In the genomic region with DNA sequence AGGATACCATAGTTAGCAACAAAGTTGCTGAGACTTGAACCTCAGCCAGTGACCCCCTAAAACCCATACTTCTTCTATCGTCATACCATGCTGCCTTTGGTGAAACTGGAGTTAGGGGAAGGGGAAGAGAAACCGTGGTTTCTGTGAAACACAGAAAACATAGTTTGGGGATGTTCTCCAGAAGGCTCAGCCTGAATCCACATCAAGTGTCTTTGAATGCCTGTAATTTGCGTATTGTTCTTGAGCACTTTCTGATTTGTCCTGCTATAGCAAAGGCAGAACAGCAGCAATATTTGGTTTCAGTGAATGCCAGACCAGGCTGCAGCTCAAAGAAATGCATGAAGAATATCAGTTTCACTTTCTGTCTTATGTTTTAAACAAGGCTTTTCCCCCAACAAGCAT, we compare ENCODE assay signal across 12 cellular contexts.
DNase-seq lines count a peak whose midpoint lies in the region; ATAC-seq, FAIRE-seq and TF ChIP-seq lines count a peak whose summit lies in the region.
"Had no signal": no experiment of that assay in that cellular context is flagged by ENCODE, and none has a peak within 500 bp of the region (broad histone marks: within the 10 kb centered on the region; RNA-seq: fewer than 3 reads in every experiment).

No MANE protein-coding gene starts in this region.

- no peaks in the 10 kb centered on the region for H3K9me3 ChIP-seq in small intestine (ENCODE audit: control insufficient read depth, low read depth)
- H3K9me3 ChIP-seq: Peyer's patch, right atrium auricular region had no signal

- intact Hi-C loops in left ventricle myocardium superior (cut with micrococcal nuclease): no loop called here

- no peaks in the 10 kb centered on the region for H3K4me1 ChIP-seq in small intestine (ENCODE audit: control insufficient read depth in 2 of 2, insufficient read depth in 1 of 2, low read depth in 1 of 2, low read length in 1 of 2)
- H3K4me1 ChIP-seq: Peyer's patch, right atrium auricular region had no signal

- no peaks in the 10 kb centered on the region for H3K36me3 ChIP-seq in small intestine (ENCODE audit: control insufficient read depth in 2 of 2, insufficient read depth in 2 of 2, low read length in 2 of 2)
- H3K36me3 ChIP-seq: Peyer's patch, right atrium auricular region had no signal

- ATAC-seq in GM18502 (IDR thresholded peaks at IDR 0.05; ENCODE audit: poor library complexity, unreplicated experiment): peak; percentile 87
- peak; percentile 87 for ATAC-seq in GM21360 (IDR thresholded peaks at IDR 0.05; ENCODE audit: unreplicated experiment)
- peak; percentile 53 for ATAC-seq in HG03060 (IDR thresholded peaks at IDR 0.05; ENCODE audit: low read depth, unreplicated experiment)
- ATAC-seq in left ventricle myocardium superior: no peak

- no peaks in the 10 kb centered on the region for H3K27me3 ChIP-seq in small intestine (ENCODE audit: control insufficient read depth in 2 of 2, insufficient read depth in 2 of 2, low read length in 2 of 2)
- H3K27me3 ChIP-seq: Peyer's patch, right atrium auricular region had no signal

- peak; percentile 37 for DNase-seq in OCI-M1 (lab: John Stamatoyannopoulos, UW)
- no peak for DNase-seq in GM10266 (ENCODE audit: extremely low spot score)
- DNase-seq in cerebellum (ENCODE audit: low spot score): no peak
- DNase-seq in small intestine: no peak
- no peak for DNase-seq in left ventricle myocardium superior
- DNase-seq: NCI-H1105 treated with DMSO at 0.1 percent for 48 hours, Peyer's patch had no signal

- TF ChIP-seq CTCF in GM10266 (IDR thresholded peaks at IDR 0.05; ENCODE audit: control insufficient read depth, insufficient read depth, low read depth, missing control alignments): no peak

- 69 to 74% (median 72%) methylated on average over 3 of the region's 3 CpGs for WGBS in small intestine, 3 donors

- H3K4me3 ChIP-seq in small intestine (ENCODE audit: low read depth in 1 of 2, low read length in 2 of 2): no peak overlapping the region
- H3K4me3 ChIP-seq: Peyer's patch, right atrium auricular region had no signal

- no peak overlapping the region for H3K27ac ChIP-seq in small intestine (ENCODE audit: low read depth in 1 of 2, low read length in 1 of 2)
- H3K27ac ChIP-seq: Peyer's patch, right atrium auricular region had no signal

- FAIRE-seq in small intestine (lab: Jason Lieb, UNC): no peak
- FAIRE-seq: TTC549 had no signal
